ENCODE assay signal across 2 cellular contexts in the genomic region with DNA sequence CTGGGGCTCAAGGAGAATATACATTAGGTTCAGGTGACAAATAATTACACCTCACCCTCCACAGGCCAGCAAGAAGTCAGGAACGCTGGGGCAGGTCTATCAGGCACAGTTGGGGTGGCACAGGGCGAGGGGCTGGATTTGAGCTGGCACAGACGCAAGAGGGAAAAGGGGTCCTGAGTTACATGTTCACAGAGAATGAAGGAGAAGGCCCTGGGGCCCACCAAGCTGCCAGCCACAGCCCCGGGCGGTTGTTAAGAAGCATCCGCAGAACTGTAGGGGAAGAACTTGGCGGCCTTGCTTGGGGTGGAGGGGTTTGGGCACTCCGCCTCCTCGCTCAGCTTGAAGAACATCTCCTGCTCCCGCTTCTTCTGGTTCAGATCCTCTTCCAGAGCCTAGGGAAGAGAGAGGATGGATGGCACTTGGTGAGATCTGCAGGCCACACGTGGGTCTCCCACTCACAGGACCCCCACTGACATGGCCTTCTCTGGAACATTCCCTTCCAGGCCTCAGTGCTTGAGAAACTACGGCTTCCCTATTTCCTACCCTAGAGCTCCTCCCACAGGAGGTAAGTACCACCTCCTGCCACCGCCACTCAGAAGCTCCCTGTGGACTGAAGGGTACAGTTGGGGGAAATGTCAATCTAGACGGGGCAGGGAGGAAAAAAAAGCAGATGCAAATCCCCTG.
TF ChIP-seq lines count a peak whose summit lies in the region.

No MANE protein-coding gene starts in this region.

TF ChIP-seq in H1, 55 proteins besides CTCF, POLR2A, EP300 and RAD21 (continues in another document):
- TF ChIP-seq SUZ12 (IDR thresholded peaks at IDR 0.05; ENCODE audit: low read length) (no peak), TCF12 (IDR thresholded peaks at IDR 0.05; ENCODE audit: low read depth, low read length) (no peak), CHD7 (IDR thresholded peaks at IDR 0.05; ENCODE audit: insufficient replicate concordance, low read length) (no peak), BACH1 (IDR thresholded peaks at IDR 0.05; ENCODE audit: low read length) (no peak), RBBP5 (IDR thresholded peaks at IDR 0.05; ENCODE audit: borderline replicate concordance, low read depth, low read length) (no peak), CBX8 (IDR thresholded peaks at IDR 0.05; ENCODE audit: borderline replicate concordance, low read depth, low read length) (no peak), HDAC2 (IDR thresholded peaks at IDR 0.05; ENCODE audit: borderline replicate concordance in 1 of 2, low read depth in 2 of 2, low read length in 2 of 2) (no peak), BCL11A (IDR thresholded peaks at IDR 0.05; ENCODE audit: low read depth in 2 of 2, low read length in 2 of 2) (no peak), JUND (IDR thresholded peaks at IDR 0.05; ENCODE audit: low read length) (no peak), SP2 (IDR thresholded peaks at IDR 0.05; ENCODE audit: low read length) (no peak), PHF8 (conservative IDR thresholded peaks at IDR 0.05; ENCODE audit: low read depth, low read length) (no peak), GTF2F1 (IDR thresholded peaks at IDR 0.05; ENCODE audit: borderline replicate concordance, low read depth, low read length) (no peak), TEAD4 (IDR thresholded peaks at IDR 0.05; ENCODE audit: low read depth, low read length) (no peak), SRF (IDR thresholded peaks at IDR 0.05; ENCODE audit: low read depth, low read length) (no peak)
- TF ChIP-seq, protein P1, sequence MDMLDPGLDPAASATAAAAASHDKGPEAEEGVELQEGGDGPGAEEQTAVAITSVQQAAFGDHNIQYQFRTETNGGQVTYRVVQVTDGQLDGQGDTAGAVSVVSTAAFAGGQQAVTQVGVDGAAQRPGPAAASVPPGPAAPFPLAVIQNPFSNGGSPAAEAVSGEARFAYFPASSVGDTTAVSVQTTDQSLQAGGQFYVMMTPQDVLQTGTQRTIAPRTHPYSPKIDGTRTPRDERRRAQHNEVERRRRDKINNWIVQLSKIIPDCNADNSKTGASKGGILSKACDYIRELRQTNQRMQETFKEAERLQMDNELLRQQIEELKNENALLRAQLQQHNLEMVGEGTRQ (IDR thresholded peaks at IDR 0.05; ENCODE audit: low read length): no peak

TF ChIP-seq in GM12891, 5 proteins besides CTCF, POLR2A, EP300 and RAD21:
- TF ChIP-seq POLR2AphosphoS5 (IDR thresholded peaks at IDR 0.05; ENCODE audit: low read depth, low read length) (no peak), TAF1 (IDR thresholded peaks at IDR 0.05; ENCODE audit: low read depth, low read length) (no peak), PAX5 (IDR thresholded peaks at IDR 0.05; ENCODE audit: insufficient read depth, low read length, severe bottlenecking) (no peak), SPI1 (IDR thresholded peaks at IDR 0.05; ENCODE audit: low read depth, low read length) (no peak), POU2F2 (IDR thresholded peaks at IDR 0.05; ENCODE audit: low read depth, low read length) (no peak)
